ENCODE assay signal across 1 cellular context in the genomic region with DNA sequence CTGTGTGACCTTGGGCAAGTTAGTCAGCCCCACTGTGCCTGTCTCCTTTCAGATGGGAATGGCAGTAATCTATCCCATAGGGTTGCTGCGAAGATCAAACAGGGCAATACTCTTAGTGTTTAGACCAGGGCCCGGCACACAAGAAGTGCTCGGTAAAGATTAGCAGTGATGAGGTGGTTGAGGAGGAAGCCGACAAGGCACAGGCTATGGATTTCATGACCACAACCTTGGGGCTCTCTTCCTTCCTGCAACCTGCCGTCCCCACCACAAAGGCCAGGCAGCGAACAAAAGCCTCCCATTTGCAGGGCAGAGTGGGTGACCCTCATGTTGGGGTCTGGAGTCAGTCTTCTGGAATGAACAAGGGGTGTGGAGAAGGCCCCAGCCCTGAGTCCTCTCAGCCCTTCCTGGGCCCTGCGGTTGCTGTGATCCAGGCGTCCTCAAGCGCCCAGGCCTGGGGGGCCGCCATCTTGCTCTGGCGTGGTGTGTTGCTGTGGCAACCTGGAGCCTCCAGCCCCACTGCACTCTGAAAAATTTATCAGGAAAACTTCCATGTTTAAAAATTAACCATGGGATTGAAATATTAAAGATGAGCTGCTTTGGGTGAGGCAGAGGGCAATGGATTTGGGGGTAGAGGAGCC.
TF ChIP-seq lines count a peak whose summit lies in the region.

No MANE protein-coding gene starts in this region.

TF ChIP-seq in GM12878, 131 proteins besides CTCF, POLR2A, EP300 and RAD21 (continued from another document):
- TF ChIP-seq, protein P1, sequence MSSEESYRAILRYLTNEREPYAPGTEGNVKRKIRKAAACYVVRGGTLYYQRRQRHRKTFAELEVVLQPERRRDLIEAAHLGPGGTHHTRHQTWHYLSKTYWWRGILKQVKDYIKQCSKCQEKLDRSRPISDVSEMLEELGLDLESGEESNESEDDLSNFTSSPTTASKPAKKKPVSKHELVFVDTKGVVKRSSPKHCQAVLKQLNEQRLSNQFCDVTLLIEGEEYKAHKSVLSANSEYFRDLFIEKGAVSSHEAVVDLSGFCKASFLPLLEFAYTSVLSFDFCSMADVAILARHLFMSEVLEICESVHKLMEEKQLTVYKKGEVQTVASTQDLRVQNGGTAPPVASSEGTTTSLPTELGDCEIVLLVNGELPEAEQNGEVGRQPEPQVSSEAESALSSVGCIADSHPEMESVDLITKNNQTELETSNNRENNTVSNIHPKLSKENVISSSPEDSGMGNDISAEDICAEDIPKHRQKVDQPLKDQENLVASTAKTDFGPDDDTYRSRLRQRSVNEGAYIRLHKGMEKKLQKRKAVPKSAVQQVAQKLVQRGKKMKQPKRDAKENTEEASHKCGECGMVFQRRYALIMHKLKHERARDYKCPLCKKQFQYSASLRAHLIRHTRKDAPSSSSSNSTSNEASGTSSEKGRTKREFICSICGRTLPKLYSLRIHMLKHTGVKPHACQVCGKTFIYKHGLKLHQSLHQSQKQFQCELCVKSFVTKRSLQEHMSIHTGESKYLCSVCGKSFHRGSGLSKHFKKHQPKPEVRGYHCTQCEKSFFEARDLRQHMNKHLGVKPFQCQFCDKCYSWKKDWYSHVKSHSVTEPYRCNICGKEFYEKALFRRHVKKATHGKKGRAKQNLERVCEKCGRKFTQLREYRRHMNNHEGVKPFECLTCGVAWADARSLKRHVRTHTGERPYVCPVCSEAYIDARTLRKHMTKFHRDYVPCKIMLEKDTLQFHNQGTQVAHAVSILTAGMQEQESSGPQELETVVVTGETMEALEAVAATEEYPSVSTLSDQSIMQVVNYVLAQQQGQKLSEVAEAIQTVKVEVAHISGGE (CRISPR knock-in tag; IDR thresholded peaks at IDR 0.05) = no peak
- TF ChIP-seq, protein P2, sequence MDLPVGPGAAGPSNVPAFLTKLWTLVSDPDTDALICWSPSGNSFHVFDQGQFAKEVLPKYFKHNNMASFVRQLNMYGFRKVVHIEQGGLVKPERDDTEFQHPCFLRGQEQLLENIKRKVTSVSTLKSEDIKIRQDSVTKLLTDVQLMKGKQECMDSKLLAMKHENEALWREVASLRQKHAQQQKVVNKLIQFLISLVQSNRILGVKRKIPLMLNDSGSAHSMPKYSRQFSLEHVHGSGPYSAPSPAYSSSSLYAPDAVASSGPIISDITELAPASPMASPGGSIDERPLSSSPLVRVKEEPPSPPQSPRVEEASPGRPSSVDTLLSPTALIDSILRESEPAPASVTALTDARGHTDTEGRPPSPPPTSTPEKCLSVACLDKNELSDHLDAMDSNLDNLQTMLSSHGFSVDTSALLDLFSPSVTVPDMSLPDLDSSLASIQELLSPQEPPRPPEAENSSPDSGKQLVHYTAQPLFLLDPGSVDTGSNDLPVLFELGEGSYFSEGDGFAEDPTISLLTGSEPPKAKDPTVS (IDR thresholded peaks at IDR 0.05; ENCODE audit: low read depth, low read length) = no peak
- TF ChIP-seq YY1 (IDR thresholded peaks at IDR 0.05; ENCODE audit: low read depth, low read length) (peak; percentile 62), MXI1 (IDR thresholded peaks at IDR 0.05; ENCODE audit: low read depth, low read length) (no peak)
- TF ChIP-seq, protein P3, sequence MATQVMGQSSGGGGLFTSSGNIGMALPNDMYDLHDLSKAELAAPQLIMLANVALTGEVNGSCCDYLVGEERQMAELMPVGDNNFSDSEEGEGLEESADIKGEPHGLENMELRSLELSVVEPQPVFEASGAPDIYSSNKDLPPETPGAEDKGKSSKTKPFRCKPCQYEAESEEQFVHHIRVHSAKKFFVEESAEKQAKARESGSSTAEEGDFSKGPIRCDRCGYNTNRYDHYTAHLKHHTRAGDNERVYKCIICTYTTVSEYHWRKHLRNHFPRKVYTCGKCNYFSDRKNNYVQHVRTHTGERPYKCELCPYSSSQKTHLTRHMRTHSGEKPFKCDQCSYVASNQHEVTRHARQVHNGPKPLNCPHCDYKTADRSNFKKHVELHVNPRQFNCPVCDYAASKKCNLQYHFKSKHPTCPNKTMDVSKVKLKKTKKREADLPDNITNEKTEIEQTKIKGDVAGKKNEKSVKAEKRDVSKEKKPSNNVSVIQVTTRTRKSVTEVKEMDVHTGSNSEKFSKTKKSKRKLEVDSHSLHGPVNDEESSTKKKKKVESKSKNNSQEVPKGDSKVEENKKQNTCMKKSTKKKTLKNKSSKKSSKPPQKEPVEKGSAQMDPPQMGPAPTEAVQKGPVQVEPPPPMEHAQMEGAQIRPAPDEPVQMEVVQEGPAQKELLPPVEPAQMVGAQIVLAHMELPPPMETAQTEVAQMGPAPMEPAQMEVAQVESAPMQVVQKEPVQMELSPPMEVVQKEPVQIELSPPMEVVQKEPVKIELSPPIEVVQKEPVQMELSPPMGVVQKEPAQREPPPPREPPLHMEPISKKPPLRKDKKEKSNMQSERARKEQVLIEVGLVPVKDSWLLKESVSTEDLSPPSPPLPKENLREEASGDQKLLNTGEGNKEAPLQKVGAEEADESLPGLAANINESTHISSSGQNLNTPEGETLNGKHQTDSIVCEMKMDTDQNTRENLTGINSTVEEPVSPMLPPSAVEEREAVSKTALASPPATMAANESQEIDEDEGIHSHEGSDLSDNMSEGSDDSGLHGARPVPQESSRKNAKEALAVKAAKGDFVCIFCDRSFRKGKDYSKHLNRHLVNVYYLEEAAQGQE (IDR thresholded peaks at IDR 0.05; ENCODE audit: low read depth, low read length) = no peak
